Comparison of ENCODE assay signal across 8 cellular contexts in genomic region chr3:66303556-66303955, GRCh38.
DNase-seq lines count a peak whose midpoint lies in the region; ATAC-seq and TF ChIP-seq lines count a peak whose summit lies in the region.

No MANE protein-coding gene starts in this region.

- no peaks in the 10 kb centered on the region for H3K9me3 ChIP-seq in aorta (ENCODE audit: control insufficient read depth, low read length)
- no peaks in the 10 kb centered on the region for H3K9me3 ChIP-seq in prostate gland

- no peak for TF ChIP-seq POLR2A in prostate gland (IDR thresholded peaks at IDR 0.05)

- H3K4me3 Mint-ChIP-seq in activated naive CD4-positive, alpha-beta T cell treated with anti-CD3 and anti-CD28 coated beads for 36 hours: no peak overlapping the region
- H3K4me3 Mint-ChIP-seq in immature natural killer cell: peak overlapping the region; percentile 38 to 79 (median 69)

- H3K4me1 Mint-ChIP-seq in activated naive CD4-positive, alpha-beta T cell treated with anti-CD3 and anti-CD28 coated beads for 36 hours (ENCODE audit: low read depth): peaks cover 68% of the 10 kb centered on the region
- peaks cover 12 to 14% of the 10 kb centered on the region in 2 donors for H3K4me1 Mint-ChIP-seq in immature natural killer cell

- H3K36me3 ChIP-seq in aorta (ENCODE audit: control insufficient read depth in 1 of 2, insufficient read depth in 2 of 2, low read length in 1 of 2): no peaks in the 10 kb centered on the region
- no peaks in the 10 kb centered on the region for H3K36me3 ChIP-seq in prostate gland

- H3K27me3 Mint-ChIP-seq in activated naive CD4-positive, alpha-beta T cell treated with anti-CD3 and anti-CD28 coated beads for 36 hours (ENCODE audit: low read depth): no peaks in the 10 kb centered on the region
- peaks cover 14 to 33% (median 28%) of the 10 kb centered on the region in 3 donors for H3K27me3 Mint-ChIP-seq in immature natural killer cell (ENCODE audit: low read depth in 3 of 3)

- H3K9me3 Mint-ChIP-seq in activated naive CD4-positive, alpha-beta T cell treated with anti-CD3 and anti-CD28 coated beads for 36 hours: peaks cover 14% of the 10 kb centered on the region
- peaks cover 0 to 8% (median 0%) of the 10 kb centered on the region in 6 donors for H3K9me3 Mint-ChIP-seq in immature natural killer cell

- H3K4me1 ChIP-seq in aorta (ENCODE audit: control insufficient read depth in 1 of 2, insufficient read depth in 2 of 2, low read length in 2 of 2): no peaks in the 10 kb centered on the region
- no peaks in the 10 kb centered on the region for H3K4me1 ChIP-seq in prostate gland (replicated peaks)

- no peak for TF ChIP-seq CTCF in prostate gland (IDR thresholded peaks at IDR 0.05)

- DNase-seq in activated naive CD4-positive, alpha-beta T cell treated with anti-CD3 and anti-CD28 coated beads for 36 hours: peak; percentile 65
- DNase-seq in activated naive CD4-positive, alpha-beta T cell (lab: John Stamatoyannopoulos, UW): no peak
- DNase-seq in T-helper 22 cell (ENCODE audit: low read depth) (peak; percentile 59), immature natural killer cell (peak; percentile 73 to 82 (median 79)), aorta (no peak), NCI-H2081 (lab: John Stamatoyannopoulos, UW) (no peak), prostate gland (ENCODE audit: low spot score) (no peak), cerebellar cortex (ENCODE audit: low spot score) (no peak)

- peak; percentile 57 for ATAC-seq in aorta (ENCODE audit: low FRiP score)

- peak overlapping the region; percentile 91 for H3K27ac Mint-ChIP-seq in activated naive CD4-positive, alpha-beta T cell treated with anti-CD3 and anti-CD28 coated beads for 36 hours
- H3K27ac Mint-ChIP-seq in immature natural killer cell: no peak overlapping the region

- H3K27me3 ChIP-seq in aorta (ENCODE audit: control insufficient read depth in 1 of 2, insufficient read depth in 2 of 2, low read length in 1 of 2) (no peaks in the 10 kb centered on the region), prostate gland (replicated peaks; ENCODE audit: insufficient read depth) (no peaks in the 10 kb centered on the region)

- intact Hi-C loops in activated naive CD4-positive, alpha-beta T cell treated with anti-CD3 and anti-CD28 coated beads for 36 hours (cut with micrococcal nuclease): loop anchor here (1.0 to 10.0 kb wide), 5 partner anchors 27 to 771 kb away; partner anchors contain the start of gene SLC25A26
- intact Hi-C loops in aorta (cut with DNase I): no loop called here
- intact Hi-C loops in prostate gland (cut with DNase I): no loop called here

- CTCF ChIA-PET in activated naive CD4-positive, alpha-beta T cell treated with anti-CD3 and anti-CD28 coated beads for 36 hours (lab: Charles Lee): interaction anchor here (1.3 kb wide), 1 partner anchor 104 kb away, joined by 4 read pairs; no protein-coding TSS in a partner anchor

- WGBS in aorta, 2 donors: 92 to 94% methylated on average over 4 of the region's 4 CpGs
- 90% methylated on average over 4 of the region's 4 CpGs for WGBS in prostate gland

- H3K4me3 ChIP-seq in aorta (ENCODE audit: low read length in 2 of 2): no peak overlapping the region
- no peak overlapping the region for H3K4me3 ChIP-seq in prostate gland

- H3K27ac ChIP-seq in aorta (ENCODE audit: low read depth in 1 of 2, low read length in 2 of 2): no peak overlapping the region
- no peak overlapping the region for H3K27ac ChIP-seq in prostate gland

- peaks cover 35% of the 10 kb centered on the region for H3K36me3 Mint-ChIP-seq in activated naive CD4-positive, alpha-beta T cell treated with anti-CD3 and anti-CD28 coated beads for 36 hours (ENCODE audit: low read depth)
- H3K36me3 Mint-ChIP-seq in immature natural killer cell: peaks cover 0 to 11% (median 7%) of the 10 kb centered on the region in 3 donors

Comparison
In these comparisons a context has a peak if more than half of its experiments do, and no peak if none do; other contexts are left out.
1. DNase-seq: peak in activated naive CD4-positive, alpha-beta T cell treated with anti-CD3 and anti-CD28 coated beads for 36 hours (single experiment), T-helper 22 cell (single experiment) and immature natural killer cell (3 of 3); none in activated naive CD4-positive, alpha-beta T cell (0 of 4), aorta (0 of 2), NCI-H2081 (0 of 2), prostate gland (single experiment) and cerebellar cortex (single experiment).